In the genomic region with DNA sequence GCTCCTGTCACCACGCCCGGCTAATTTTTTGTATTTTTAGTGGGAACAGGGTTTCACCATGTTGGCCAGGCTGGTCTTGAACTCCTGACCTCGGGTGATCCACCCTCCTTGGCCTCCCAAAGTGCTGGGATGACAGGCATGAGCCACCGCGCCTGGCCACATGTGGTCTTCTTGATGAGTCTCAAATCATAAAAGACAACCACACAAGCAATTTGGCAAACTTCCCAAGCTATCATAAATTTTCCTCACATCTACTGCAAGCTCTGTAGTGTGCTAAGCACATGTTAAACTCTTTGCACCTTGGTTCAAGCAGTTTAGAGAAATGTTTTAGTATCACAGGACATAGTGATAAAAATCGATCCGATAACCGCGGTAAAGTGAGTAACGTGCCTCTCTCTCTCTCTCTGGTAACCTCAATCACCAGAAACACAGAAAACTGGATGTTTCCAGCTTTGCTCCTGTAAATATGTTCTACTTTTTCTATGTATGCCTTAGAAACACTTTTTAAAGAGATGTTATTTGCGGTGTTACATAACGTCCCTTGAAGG, we compare ENCODE assay signal across 2 cellular contexts.
TF ChIP-seq lines count a peak whose summit lies in the region.

No MANE protein-coding gene starts in this region.

TF ChIP-seq in HEK293, 187 proteins besides CTCF, POLR2A, EP300 and RAD21 (continued from another document and continues in another):
- TF ChIP-seq, protein P1, sequence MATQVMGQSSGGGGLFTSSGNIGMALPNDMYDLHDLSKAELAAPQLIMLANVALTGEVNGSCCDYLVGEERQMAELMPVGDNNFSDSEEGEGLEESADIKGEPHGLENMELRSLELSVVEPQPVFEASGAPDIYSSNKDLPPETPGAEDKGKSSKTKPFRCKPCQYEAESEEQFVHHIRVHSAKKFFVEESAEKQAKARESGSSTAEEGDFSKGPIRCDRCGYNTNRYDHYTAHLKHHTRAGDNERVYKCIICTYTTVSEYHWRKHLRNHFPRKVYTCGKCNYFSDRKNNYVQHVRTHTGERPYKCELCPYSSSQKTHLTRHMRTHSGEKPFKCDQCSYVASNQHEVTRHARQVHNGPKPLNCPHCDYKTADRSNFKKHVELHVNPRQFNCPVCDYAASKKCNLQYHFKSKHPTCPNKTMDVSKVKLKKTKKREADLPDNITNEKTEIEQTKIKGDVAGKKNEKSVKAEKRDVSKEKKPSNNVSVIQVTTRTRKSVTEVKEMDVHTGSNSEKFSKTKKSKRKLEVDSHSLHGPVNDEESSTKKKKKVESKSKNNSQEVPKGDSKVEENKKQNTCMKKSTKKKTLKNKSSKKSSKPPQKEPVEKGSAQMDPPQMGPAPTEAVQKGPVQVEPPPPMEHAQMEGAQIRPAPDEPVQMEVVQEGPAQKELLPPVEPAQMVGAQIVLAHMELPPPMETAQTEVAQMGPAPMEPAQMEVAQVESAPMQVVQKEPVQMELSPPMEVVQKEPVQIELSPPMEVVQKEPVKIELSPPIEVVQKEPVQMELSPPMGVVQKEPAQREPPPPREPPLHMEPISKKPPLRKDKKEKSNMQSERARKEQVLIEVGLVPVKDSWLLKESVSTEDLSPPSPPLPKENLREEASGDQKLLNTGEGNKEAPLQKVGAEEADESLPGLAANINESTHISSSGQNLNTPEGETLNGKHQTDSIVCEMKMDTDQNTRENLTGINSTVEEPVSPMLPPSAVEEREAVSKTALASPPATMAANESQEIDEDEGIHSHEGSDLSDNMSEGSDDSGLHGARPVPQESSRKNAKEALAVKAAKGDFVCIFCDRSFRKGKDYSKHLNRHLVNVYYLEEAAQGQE (tag by site-specific recombination; IDR thresholded peaks at IDR 0.05) = no peak
- TF ChIP-seq ZNF214 (tag by site-specific recombination; IDR thresholded peaks at IDR 0.05; ENCODE audit: borderline replicate concordance) (no peak), ZSCAN5A (tag by site-specific recombination; IDR thresholded peaks at IDR 0.05) (no peak), ZNF239 (tag by site-specific recombination; IDR thresholded peaks at IDR 0.05) (no peak), ZNF792 (tag by site-specific recombination; IDR thresholded peaks at IDR 0.05) (no peak), HOXD13 (CRISPR knock-in tag; IDR thresholded peaks at IDR 0.05; ENCODE audit: borderline replicate concordance) (no peak), ZNF223 (tag by site-specific recombination; IDR thresholded peaks at IDR 0.05) (no peak), ZNF701 (tag by site-specific recombination; IDR thresholded peaks at IDR 0.05) (no peak), ZNF548 (tag by site-specific recombination; IDR thresholded peaks at IDR 0.05) (no peak), ZNF324 (tag by site-specific recombination; IDR thresholded peaks at IDR 0.05) (peak; percentile 35; the same call in 1 of the 2 replicates), SCRT1 (tag by site-specific recombination; IDR thresholded peaks at IDR 0.05; ENCODE audit: borderline replicate concordance) (no peak), ZNF184 (tag by site-specific recombination; IDR thresholded peaks at IDR 0.05) (no peak), ZNF704 (tag by site-specific recombination; IDR thresholded peaks at IDR 0.05) (no peak), OVOL3 (tag by site-specific recombination; IDR thresholded peaks at IDR 0.05) (no peak), ZNF473 (tag by site-specific recombination; IDR thresholded peaks at IDR 0.05) (no peak), PRDM1 (tag by site-specific recombination; IDR thresholded peaks at IDR 0.05) (no peak), OSR2 (tag by site-specific recombination; IDR thresholded peaks at IDR 0.05) (peak; percentile 85), GLI4 (tag by site-specific recombination; IDR thresholded peaks at IDR 0.05) (no peak), GLIS1 (tag by site-specific recombination; IDR thresholded peaks at IDR 0.05) (peak; percentile 95), ZNF747 (tag by site-specific recombination; IDR thresholded peaks at IDR 0.05) (no peak), ZNF302 (tag by site-specific recombination; IDR thresholded peaks at IDR 0.05; ENCODE audit: low read depth) (no peak)
- TF ChIP-seq, protein P2, sequence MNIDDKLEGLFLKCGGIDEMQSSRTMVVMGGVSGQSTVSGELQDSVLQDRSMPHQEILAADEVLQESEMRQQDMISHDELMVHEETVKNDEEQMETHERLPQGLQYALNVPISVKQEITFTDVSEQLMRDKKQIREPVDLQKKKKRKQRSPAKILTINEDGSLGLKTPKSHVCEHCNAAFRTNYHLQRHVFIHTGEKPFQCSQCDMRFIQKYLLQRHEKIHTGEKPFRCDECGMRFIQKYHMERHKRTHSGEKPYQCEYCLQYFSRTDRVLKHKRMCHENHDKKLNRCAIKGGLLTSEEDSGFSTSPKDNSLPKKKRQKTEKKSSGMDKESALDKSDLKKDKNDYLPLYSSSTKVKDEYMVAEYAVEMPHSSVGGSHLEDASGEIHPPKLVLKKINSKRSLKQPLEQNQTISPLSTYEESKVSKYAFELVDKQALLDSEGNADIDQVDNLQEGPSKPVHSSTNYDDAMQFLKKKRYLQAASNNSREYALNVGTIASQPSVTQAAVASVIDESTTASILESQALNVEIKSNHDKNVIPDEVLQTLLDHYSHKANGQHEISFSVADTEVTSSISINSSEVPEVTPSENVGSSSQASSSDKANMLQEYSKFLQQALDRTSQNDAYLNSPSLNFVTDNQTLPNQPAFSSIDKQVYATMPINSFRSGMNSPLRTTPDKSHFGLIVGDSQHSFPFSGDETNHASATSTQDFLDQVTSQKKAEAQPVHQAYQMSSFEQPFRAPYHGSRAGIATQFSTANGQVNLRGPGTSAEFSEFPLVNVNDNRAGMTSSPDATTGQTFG (tag by site-specific recombination; IDR thresholded peaks at IDR 0.05; ENCODE audit: borderline replicate concordance) = no peak

TF ChIP-seq in K562, 482 proteins besides CTCF, POLR2A, EP300 and RAD21 (continued from another document and continues in another):
- no peak for TF ChIP-seq HNRNPLL (IDR thresholded peaks at IDR 0.05; ENCODE audit: low read depth, low read length, poor library complexity, severe bottlenecking)
- no peak for TF ChIP-seq SIN3A (IDR thresholded peaks at IDR 0.05; ENCODE audit: borderline replicate concordance in 2 of 2, control insufficient read depth in 1 of 2, low read depth in 2 of 2, low read length in 2 of 2)
- no peak for TF ChIP-seq MXI1 (IDR thresholded peaks at IDR 0.05; ENCODE audit: low read depth, low read length)
- TF ChIP-seq CHD1 (IDR thresholded peaks at IDR 0.05; ENCODE audit: low read length) = no peak
- no peak for TF ChIP-seq ZNF586 (CRISPR knock-in tag; conservative IDR thresholded peaks at IDR 0.05)
- TF ChIP-seq ZNF280A (IDR thresholded peaks at IDR 0.05; ENCODE audit: low read depth, partially characterized antibody) = no peak
- no peak for TF ChIP-seq IFI16 (CRISPR knock-in tag; IDR thresholded peaks at IDR 0.05)
- TF ChIP-seq ZKSCAN3 (CRISPR knock-in tag; IDR thresholded peaks at IDR 0.05) = no peak
- no peak for TF ChIP-seq CREM (IDR thresholded peaks at IDR 0.05; ENCODE audit: low read depth)
- TF ChIP-seq RNF2 (IDR thresholded peaks at IDR 0.05) = no peak
- TF ChIP-seq ZFPM2 (CRISPR knock-in tag; IDR thresholded peaks at IDR 0.05) = no peak
- TF ChIP-seq TOE1 (IDR thresholded peaks at IDR 0.05; ENCODE audit: borderline replicate concordance) = no peak
- TF ChIP-seq TOE1 (CRISPR knock-in tag; IDR thresholded peaks at IDR 0.05; ENCODE audit: borderline replicate concordance, low read depth) = no peak
- TF ChIP-seq BRD4 (IDR thresholded peaks at IDR 0.05) = no peak
- TF ChIP-seq, protein P3, sequence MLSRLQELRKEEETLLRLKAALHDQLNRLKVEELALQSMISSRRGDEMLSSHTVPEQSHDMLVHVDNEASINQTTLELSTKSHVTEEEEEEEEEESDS (CRISPR knock-in tag; IDR thresholded peaks at IDR 0.05) = no peak
- TF ChIP-seq FOXJ3 (CRISPR knock-in tag; IDR thresholded peaks at IDR 0.05) = no peak
- TF ChIP-seq ZC3H4 (CRISPR knock-in tag; IDR thresholded peaks at IDR 0.05; ENCODE audit: borderline replicate concordance) = no peak
- TF ChIP-seq CGGBP1 (CRISPR knock-in tag; IDR thresholded peaks at IDR 0.05) = no peak
- TF ChIP-seq, protein P4, sequence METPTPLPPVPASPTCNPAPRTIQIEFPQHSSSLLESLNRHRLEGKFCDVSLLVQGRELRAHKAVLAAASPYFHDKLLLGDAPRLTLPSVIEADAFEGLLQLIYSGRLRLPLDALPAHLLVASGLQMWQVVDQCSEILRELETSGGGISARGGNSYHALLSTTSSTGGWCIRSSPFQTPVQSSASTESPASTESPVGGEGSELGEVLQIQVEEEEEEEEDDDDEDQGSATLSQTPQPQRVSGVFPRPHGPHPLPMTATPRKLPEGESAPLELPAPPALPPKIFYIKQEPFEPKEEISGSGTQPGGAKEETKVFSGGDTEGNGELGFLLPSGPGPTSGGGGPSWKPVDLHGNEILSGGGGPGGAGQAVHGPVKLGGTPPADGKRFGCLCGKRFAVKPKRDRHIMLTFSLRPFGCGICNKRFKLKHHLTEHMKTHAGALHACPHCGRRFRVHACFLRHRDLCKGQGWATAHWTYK (CRISPR knock-in tag; IDR thresholded peaks at IDR 0.05) = peak; percentile 92
- TF ChIP-seq ARNT (IDR thresholded peaks at IDR 0.05) = no peak
- no peak for TF ChIP-seq YY1 (IDR thresholded peaks at IDR 0.05; ENCODE audit: borderline replicate concordance in 1 of 3, control insufficient read depth in 1 of 3, extremely low read depth in 1 of 3, insufficient read depth in 3 of 3, insufficient read length in 1 of 3, insufficient replicate concordance in 2 of 3, low read depth in 1 of 3, low read length in 2 of 3)
- no peak for TF ChIP-seq GATAD2B (IDR thresholded peaks at IDR 0.05; ENCODE audit: borderline replicate concordance)
- TF ChIP-seq CEBPB (tag; IDR thresholded peaks at IDR 0.05) = no peak
- TF ChIP-seq SNRNP70 (optimal IDR thresholded peaks at IDR 0.05; ENCODE audit: low read depth, low read length) = no peak
